ENCODE assay signal across 8 cellular contexts in genomic region chr5:146965781-146966659, GRCh38.
DNase-seq lines count a peak whose midpoint lies in the region; ATAC-seq and TF ChIP-seq lines count a peak whose summit lies in the region.

No MANE protein-coding gene starts in this region.

- peak; percentile 70 for TF ChIP-seq CTCF in retinal pigment epithelial cell (conservative IDR thresholded peaks at IDR 0.05; ENCODE audit: low read depth, low read length)

- H3K4me1 ChIP-seq in adipocyte (ENCODE audit: control insufficient read depth, insufficient read depth, low read length) = peaks cover 18% of the 10 kb centered on the region

- DNase-seq in activated CD8-positive, alpha-beta memory T cell treated with anti-CD3 and anti-CD28 coated beads for 24 hours = peak; percentile 67
- no peak for DNase-seq in activated CD8-positive, alpha-beta memory T cell treated with anti-CD3 and anti-CD28 coated beads, Interleukin-2, amount 50 U/mL, for 48 hours
- DNase-seq in NAMALWA (ENCODE audit: low spot score) = peak; percentile 85
- peak; percentile 86 for DNase-seq in SK-N-DZ (ENCODE audit: low spot score)
- peak; percentile 89 for DNase-seq in adipocyte (ENCODE audit: low read depth)
- peak; percentile 46 for DNase-seq in left cardiac atrium
- peak; percentile 39 for DNase-seq in retinal pigment epithelial cell (ENCODE audit: low read depth)

- no peak overlapping the region for H3K4me3 ChIP-seq in adipocyte (ENCODE audit: low read length)
- no peak overlapping the region for H3K4me3 ChIP-seq in retinal pigment epithelial cell (ENCODE audit: low read length)

- no peaks in the 10 kb centered on the region for H3K36me3 ChIP-seq in adipocyte (ENCODE audit: control insufficient read depth, insufficient read depth, low read length, severe bottlenecking)

- peak; percentile 96 for ATAC-seq in HG02623 (IDR thresholded peaks at IDR 0.05; ENCODE audit: unreplicated experiment)
- ATAC-seq in left cardiac atrium = peak; percentile 88 to 95

- intact Hi-C loops in left cardiac atrium (cut with DNase I) = loop anchor here (2.0 to 5.0 kb wide), 4 partner anchors 399 to 499 kb away; no protein-coding TSS in a partner anchor

- H3K27me3 ChIP-seq in adipocyte (replicated peaks; ENCODE audit: control insufficient read depth, insufficient read depth, low read length) = no peaks in the 10 kb centered on the region

- no peaks in the 10 kb centered on the region for H3K9me3 ChIP-seq in adipocyte (ENCODE audit: control insufficient read depth, low read length)

- no peak overlapping the region for H3K9ac ChIP-seq in adipocyte (ENCODE audit: low read length)
